In the genomic region with DNA sequence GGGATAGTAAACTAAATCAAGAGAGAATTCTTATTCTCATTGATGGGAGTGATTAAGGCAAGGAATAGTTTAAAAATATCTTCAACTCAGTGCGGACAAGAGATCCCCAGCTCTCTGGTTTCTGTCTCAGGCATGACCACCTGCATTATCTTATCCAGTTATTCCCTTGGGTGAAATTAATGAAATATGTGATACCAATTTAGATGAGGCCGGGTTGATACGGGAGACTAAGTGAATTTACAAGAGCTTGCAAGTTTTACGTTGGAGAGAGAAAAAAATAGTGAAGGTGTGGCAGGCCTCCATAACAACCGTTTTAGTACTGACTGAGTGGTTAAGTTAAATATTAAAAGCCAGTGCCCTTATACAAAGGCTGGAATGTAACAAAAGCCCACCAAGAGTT, we compare ENCODE assay signal across 21 cellular contexts.
"Had no signal": no experiment of that assay in that cellular context is flagged by ENCODE, and none has a peak within 500 bp of the region (broad histone marks: within the 10 kb centered on the region; RNA-seq: fewer than 3 reads in every experiment).

No MANE protein-coding gene starts in this region.

- H3K36me3 Mint-ChIP-seq: naive B cell had no signal

- H3K4me3 ChIP-seq: lung, right atrium auricular region, sigmoid colon, skin epidermis, stomach, thoracic aorta, upper lobe of left lung, uterus had no signal

- H3K27me3 Mint-ChIP-seq: dendritic cell treated with granulocyte-macrophage colony-stimulating factor and Interleukin-4, amounts not matched to agents 40 ng/mL and 50 ng/mL, for 4 days had no signal

- H3K4me1 ChIP-seq: right atrium auricular region, uterus had no signal

- DNase-seq: cerebellar nuclear complex; foreskin melanocyte; head of caudate nucleus; hippocampal formation; islet precursor cell; left ventricle myocardium superior; mesendoderm; naive B cell; nephron progenitor cell; sigmoid colon; stimulated activated naive CD4-positive, alpha-beta T cell; stomach; substantia nigra; upper lobe of left lung; uterus had no signal

- ATAC-seq: left ventricle myocardium superior had no signal

- H3K27me3 ChIP-seq: neutrophil, right atrium auricular region, sigmoid colon, stomach, upper lobe of left lung, uterus had no signal

- H3K36me3 ChIP-seq: right atrium auricular region, sigmoid colon, stomach, thoracic aorta, upper lobe of left lung, uterus had no signal

- H3K27ac ChIP-seq: neutrophil, right atrium auricular region, sigmoid colon, skin epidermis, stomach, thoracic aorta, upper lobe of left lung, uterus had no signal

- H3K27ac Mint-ChIP-seq: dendritic cell treated with granulocyte-macrophage colony-stimulating factor and Interleukin-4, amounts not matched to agents 40 ng/mL and 50 ng/mL, for 4 days; nephron progenitor cell had no signal

- H3K9me3 Mint-ChIP-seq: dendritic cell treated with granulocyte-macrophage colony-stimulating factor and Interleukin-4, amounts not matched to agents 40 ng/mL and 50 ng/mL, for 4 days; nephron progenitor cell had no signal

- H3K9me3 ChIP-seq: neutrophil, right atrium auricular region, sigmoid colon, stomach, thoracic aorta, upper lobe of left lung, uterus had no signal

- H3K4me3 Mint-ChIP-seq: dendritic cell treated with granulocyte-macrophage colony-stimulating factor and Interleukin-4, amounts not matched to agents 40 ng/mL and 50 ng/mL, for 4 days; naive B cell; nephron progenitor cell had no signal
